Comparison of ENCODE assay signal across 1 cellular context in the genomic region with DNA sequence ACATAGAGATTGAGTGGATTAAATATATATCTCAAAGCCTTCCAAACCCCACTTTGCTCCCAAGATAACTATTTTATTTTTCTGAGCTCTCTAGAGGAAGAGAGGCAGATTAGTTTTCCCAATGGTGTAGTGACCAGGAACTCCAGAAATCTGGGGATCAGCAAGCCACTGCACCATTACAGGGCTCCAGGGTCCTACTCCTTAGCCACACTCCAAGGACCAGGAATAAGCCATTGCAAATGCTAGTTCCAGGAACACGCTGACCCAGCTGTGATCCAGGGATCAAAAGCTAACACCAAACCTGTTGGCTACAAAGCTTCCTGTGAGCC.
A peak's percentile ranks its signal among the peaks of the same experiment; 100 is the strongest.
TF ChIP-seq lines count a peak whose summit lies in the region.

No MANE protein-coding gene starts in this region.

TF ChIP-seq in K562, 482 proteins besides CTCF, POLR2A, EP300 and RAD21 (continued from another document):
- TF ChIP-seq, protein P1, sequence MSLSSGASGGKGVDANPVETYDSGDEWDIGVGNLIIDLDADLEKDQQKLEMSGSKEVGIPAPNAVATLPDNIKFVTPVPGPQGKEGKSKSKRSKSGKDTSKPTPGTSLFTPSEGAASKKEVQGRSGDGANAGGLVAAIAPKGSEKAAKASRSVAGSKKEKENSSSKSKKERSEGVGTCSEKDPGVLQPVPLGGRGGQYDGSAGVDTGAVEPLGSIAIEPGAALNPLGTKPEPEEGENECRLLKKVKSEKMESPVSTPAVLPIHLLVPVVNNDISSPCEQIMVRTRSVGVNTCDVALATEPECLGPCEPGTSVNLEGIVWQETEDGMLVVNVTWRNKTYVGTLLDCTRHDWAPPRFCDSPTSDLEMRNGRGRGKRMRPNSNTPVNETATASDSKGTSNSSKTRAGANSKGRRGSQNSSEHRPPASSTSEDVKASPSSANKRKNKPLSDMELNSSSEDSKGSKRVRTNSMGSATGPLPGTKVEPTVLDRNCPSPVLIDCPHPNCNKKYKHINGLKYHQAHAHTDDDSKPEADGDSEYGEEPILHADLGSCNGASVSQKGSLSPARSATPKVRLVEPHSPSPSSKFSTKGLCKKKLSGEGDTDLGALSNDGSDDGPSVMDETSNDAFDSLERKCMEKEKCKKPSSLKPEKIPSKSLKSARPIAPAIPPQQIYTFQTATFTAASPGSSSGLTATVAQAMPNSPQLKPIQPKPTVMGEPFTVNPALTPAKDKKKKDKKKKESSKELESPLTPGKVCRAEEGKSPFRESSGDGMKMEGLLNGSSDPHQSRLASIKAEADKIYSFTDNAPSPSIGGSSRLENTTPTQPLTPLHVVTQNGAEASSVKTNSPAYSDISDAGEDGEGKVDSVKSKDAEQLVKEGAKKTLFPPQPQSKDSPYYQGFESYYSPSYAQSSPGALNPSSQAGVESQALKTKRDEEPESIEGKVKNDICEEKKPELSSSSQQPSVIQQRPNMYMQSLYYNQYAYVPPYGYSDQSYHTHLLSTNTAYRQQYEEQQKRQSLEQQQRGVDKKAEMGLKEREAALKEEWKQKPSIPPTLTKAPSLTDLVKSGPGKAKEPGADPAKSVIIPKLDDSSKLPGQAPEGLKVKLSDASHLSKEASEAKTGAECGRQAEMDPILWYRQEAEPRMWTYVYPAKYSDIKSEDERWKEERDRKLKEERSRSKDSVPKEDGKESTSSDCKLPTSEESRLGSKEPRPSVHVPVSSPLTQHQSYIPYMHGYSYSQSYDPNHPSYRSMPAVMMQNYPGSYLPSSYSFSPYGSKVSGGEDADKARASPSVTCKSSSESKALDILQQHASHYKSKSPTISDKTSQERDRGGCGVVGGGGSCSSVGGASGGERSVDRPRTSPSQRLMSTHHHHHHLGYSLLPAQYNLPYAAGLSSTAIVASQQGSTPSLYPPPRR (CRISPR knock-in tag; IDR thresholded peaks at IDR 0.05; ENCODE audit: borderline replicate concordance) = no peak
- 0 out of 2 replicates have a peak, but pooled peaks have one; percentile 21 for TF ChIP-seq HNRNPUL1 (IDR thresholded peaks at IDR 0.05; ENCODE audit: low read length)
- peak; percentile 12 for TF ChIP-seq NFXL1 (CRISPR knock-in tag; IDR thresholded peaks at IDR 0.05)
- no peak for TF ChIP-seq SREBF1 (IDR thresholded peaks at IDR 0.05; ENCODE audit: borderline replicate concordance, low read depth, low read length)
- no peak for TF ChIP-seq ZNF232 (CRISPR knock-in tag; IDR thresholded peaks at IDR 0.05)
- no peak for TF ChIP-seq ARHGAP35 (IDR thresholded peaks at IDR 0.05; ENCODE audit: partially characterized antibody)
- no peak for TF ChIP-seq ZNF696 (CRISPR knock-in tag; conservative IDR thresholded peaks at IDR 0.05)
- TF ChIP-seq, protein P2, sequence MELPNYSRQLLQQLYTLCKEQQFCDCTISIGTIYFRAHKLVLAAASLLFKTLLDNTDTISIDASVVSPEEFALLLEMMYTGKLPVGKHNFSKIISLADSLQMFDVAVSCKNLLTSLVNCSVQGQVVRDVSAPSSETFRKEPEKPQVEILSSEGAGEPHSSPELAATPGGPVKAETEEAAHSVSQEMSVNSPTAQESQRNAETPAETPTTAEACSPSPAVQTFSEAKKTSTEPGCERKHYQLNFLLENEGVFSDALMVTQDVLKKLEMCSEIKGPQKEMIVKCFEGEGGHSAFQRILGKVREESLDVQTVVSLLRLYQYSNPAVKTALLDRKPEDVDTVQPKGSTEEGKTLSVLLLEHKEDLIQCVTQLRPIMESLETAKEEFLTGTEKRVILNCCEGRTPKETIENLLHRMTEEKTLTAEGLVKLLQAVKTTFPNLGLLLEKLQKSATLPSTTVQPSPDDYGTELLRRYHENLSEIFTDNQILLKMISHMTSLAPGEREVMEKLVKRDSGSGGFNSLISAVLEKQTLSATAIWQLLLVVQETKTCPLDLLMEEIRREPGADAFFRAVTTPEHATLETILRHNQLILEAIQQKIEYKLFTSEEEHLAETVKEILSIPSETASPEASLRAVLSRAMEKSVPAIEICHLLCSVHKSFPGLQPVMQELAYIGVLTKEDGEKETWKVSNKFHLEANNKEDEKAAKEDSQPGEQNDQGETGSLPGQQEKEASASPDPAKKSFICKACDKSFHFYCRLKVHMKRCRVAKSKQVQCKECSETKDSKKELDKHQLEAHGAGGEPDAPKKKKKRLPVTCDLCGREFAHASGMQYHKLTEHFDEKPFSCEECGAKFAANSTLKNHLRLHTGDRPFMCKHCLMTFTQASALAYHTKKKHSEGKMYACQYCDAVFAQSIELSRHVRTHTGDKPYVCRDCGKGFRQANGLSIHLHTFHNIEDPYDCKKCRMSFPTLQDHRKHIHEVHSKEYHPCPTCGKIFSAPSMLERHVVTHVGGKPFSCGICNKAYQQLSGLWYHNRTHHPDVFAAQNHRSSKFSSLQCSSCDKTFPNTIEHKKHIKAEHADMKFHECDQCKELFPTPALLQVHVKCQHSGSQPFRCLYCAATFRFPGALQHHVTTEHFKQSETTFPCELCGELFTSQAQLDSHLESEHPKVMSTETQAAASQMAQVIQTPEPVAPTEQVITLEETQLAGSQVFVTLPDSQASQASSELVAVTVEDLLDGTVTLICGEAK (IDR thresholded peaks at IDR 0.05) = peak; percentile 24; the same call in 1 of the 2 replicates
- TF ChIP-seq, protein P2 (CRISPR knock-in tag; IDR thresholded peaks at IDR 0.05) = no peak
- no peak for TF ChIP-seq CREM (IDR thresholded peaks at IDR 0.05; ENCODE audit: low read depth)
- no peak for TF ChIP-seq ZNF766 (CRISPR knock-in tag; conservative IDR thresholded peaks at IDR 0.05)
- no peak for TF ChIP-seq FOS (IDR thresholded peaks at IDR 0.05; ENCODE audit: extremely low read depth, insufficient read length)
- TF ChIP-seq EWSR1 (IDR thresholded peaks at IDR 0.05; ENCODE audit: borderline replicate concordance, low read depth, partially characterized antibody) = no peak
- TF ChIP-seq SRSF7 (optimal IDR thresholded peaks at IDR 0.05; ENCODE audit: low read depth, low read length) = no peak
- TF ChIP-seq, protein P3, sequence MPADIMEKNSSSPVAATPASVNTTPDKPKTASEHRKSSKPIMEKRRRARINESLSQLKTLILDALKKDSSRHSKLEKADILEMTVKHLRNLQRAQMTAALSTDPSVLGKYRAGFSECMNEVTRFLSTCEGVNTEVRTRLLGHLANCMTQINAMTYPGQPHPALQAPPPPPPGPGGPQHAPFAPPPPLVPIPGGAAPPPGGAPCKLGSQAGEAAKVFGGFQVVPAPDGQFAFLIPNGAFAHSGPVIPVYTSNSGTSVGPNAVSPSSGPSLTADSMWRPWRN (IDR thresholded peaks at IDR 0.05; ENCODE audit: low read depth) = no peak
- no peak for TF ChIP-seq OTX1 (CRISPR knock-in tag; IDR thresholded peaks at IDR 0.05)
- TF ChIP-seq ZNF699 (CRISPR knock-in tag; IDR thresholded peaks at IDR 0.05; ENCODE audit: insufficient replicate concordance) = no peak
- TF ChIP-seq SRSF3 (IDR thresholded peaks at IDR 0.05; ENCODE audit: insufficient read depth, low read length) = no peak
- TF ChIP-seq ARID2 (IDR thresholded peaks at IDR 0.05) = no peak
- TF ChIP-seq, protein P4, sequence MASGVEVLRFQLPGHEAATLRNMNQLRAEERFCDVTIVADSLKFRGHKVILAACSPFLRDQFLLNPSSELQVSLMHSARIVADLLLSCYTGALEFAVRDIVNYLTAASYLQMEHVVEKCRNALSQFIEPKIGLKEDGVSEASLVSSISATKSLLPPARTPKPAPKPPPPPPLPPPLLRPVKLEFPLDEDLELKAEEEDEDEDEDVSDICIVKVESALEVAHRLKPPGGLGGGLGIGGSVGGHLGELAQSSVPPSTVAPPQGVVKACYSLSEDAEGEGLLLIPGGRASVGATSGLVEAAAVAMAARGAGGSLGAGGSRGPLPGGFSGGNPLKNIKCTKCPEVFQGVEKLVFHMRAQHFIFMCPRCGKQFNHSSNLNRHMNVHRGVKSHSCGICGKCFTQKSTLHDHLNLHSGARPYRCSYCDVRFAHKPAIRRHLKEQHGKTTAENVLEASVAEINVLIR (CRISPR knock-in tag; IDR thresholded peaks at IDR 0.05) = peak; percentile 40; the same call in 1 of the 2 replicates
- no peak for TF ChIP-seq SIN3A (IDR thresholded peaks at IDR 0.05; ENCODE audit: borderline replicate concordance in 2 of 2, control insufficient read depth in 1 of 2, low read depth in 2 of 2, low read length in 2 of 2)
- no peak for TF ChIP-seq HDGF (IDR thresholded peaks at IDR 0.05)
- no peak for TF ChIP-seq ZNF830 (CRISPR knock-in tag; IDR thresholded peaks at IDR 0.05)
- TF ChIP-seq GTF2E2 (tag; IDR thresholded peaks at IDR 0.05) = peak; percentile 63; the same call in 1 of the 2 replicates
- TF ChIP-seq, protein P5, sequence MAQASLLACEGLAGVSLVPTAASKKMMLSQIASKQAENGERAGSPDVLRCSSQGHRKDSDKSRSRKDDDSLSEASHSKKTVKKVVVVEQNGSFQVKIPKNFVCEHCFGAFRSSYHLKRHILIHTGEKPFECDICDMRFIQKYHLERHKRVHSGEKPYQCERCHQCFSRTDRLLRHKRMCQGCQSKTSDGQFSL (CRISPR knock-in tag; IDR thresholded peaks at IDR 0.05) = no peak
- TF ChIP-seq, protein P5 (tag; IDR thresholded peaks at IDR 0.05) = peak in 1 of 2 experiments; percentile 60; a peak in 1 of 4 replicates
- no peak for TF ChIP-seq PRMT5 (CRISPR knock-in tag; IDR thresholded peaks at IDR 0.05)
- no peak for TF ChIP-seq GABPB1 (CRISPR knock-in tag; IDR thresholded peaks at IDR 0.05)
- TF ChIP-seq STAT5A (IDR thresholded peaks at IDR 0.05; ENCODE audit: borderline replicate concordance, low read length) = no peak
- 0 out of 2 replicates have a peak, but pooled peaks have one; percentile 14 for TF ChIP-seq E2F3 (CRISPR knock-in tag; IDR thresholded peaks at IDR 0.05)
- TF ChIP-seq, protein P6, sequence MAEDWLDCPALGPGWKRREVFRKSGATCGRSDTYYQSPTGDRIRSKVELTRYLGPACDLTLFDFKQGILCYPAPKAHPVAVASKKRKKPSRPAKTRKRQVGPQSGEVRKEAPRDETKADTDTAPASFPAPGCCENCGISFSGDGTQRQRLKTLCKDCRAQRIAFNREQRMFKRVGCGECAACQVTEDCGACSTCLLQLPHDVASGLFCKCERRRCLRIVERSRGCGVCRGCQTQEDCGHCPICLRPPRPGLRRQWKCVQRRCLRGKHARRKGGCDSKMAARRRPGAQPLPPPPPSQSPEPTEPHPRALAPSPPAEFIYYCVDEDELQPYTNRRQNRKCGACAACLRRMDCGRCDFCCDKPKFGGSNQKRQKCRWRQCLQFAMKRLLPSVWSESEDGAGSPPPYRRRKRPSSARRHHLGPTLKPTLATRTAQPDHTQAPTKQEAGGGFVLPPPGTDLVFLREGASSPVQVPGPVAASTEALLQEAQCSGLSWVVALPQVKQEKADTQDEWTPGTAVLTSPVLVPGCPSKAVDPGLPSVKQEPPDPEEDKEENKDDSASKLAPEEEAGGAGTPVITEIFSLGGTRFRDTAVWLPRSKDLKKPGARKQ (CRISPR knock-in tag; IDR thresholded peaks at IDR 0.05) = no peak
- TF ChIP-seq CEBPB (tag; IDR thresholded peaks at IDR 0.05) = no peak
- TF ChIP-seq TFAM (CRISPR knock-in tag; conservative IDR thresholded peaks at IDR 0.05) = no peak
- peak; percentile 31; the same call in 1 of the 2 replicates for TF ChIP-seq ZFX (CRISPR knock-in tag; IDR thresholded peaks at IDR 0.05)
- TF ChIP-seq, protein P7, sequence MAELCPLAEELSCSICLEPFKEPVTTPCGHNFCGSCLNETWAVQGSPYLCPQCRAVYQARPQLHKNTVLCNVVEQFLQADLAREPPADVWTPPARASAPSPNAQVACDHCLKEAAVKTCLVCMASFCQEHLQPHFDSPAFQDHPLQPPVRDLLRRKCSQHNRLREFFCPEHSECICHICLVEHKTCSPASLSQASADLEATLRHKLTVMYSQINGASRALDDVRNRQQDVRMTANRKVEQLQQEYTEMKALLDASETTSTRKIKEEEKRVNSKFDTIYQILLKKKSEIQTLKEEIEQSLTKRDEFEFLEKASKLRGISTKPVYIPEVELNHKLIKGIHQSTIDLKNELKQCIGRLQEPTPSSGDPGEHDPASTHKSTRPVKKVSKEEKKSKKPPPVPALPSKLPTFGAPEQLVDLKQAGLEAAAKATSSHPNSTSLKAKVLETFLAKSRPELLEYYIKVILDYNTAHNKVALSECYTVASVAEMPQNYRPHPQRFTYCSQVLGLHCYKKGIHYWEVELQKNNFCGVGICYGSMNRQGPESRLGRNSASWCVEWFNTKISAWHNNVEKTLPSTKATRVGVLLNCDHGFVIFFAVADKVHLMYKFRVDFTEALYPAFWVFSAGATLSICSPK (IDR thresholded peaks at IDR 0.05; ENCODE audit: borderline replicate concordance) = no peak
TF ChIP-seq in K562: peak in this region for 19.
